Comparison of ENCODE assay signal across 11 cellular contexts in genomic region chr6:165571721-165572132, GRCh38.
DNase-seq lines count a peak whose midpoint lies in the region; ATAC-seq, FAIRE-seq and TF ChIP-seq lines count a peak whose summit lies in the region.
"Had no signal": no experiment of that assay in that cellular context is flagged by ENCODE, and none has a peak within 500 bp of the region (broad histone marks: within the 10 kb centered on the region; RNA-seq: fewer than 3 reads in every experiment).

No MANE protein-coding gene starts in this region.

- FAIRE-seq in H54 (lab: Jason Lieb, UNC) = peak; percentile 48

- H3K27ac ChIP-seq in mesodermal cell (ENCODE audit: low read depth, low read length, severe bottlenecking) (peak overlapping the region; percentile 92), substantia nigra (ENCODE audit: low read depth, low read length, poor library complexity, severe bottlenecking) (no peak overlapping the region)

- 90 to 93% methylated on average over 2 to 3 of the region's 3 CpGs for WGBS in mesodermal cell (ENCODE audit: insufficient coverage in 2 of 2), 2 experiments

- peaks cover 30% of the 10 kb centered on the region for H3K4me1 ChIP-seq in mesodermal cell (ENCODE audit: control insufficient read depth, insufficient read depth, low read length, poor library complexity, severe bottlenecking)

- no peak for TF ChIP-seq POLR2A in H54 (IDR thresholded peaks at IDR 0.05; ENCODE audit: low read depth, low read length)

- peak; percentile 84 for ATAC-seq in GM18867 (IDR thresholded peaks at IDR 0.05; ENCODE audit: unreplicated experiment)
- peak; percentile 79 for ATAC-seq in HG03469 (IDR thresholded peaks at IDR 0.05; ENCODE audit: unreplicated experiment)
- ATAC-seq: HCT116 had no signal

- H3K4me3 ChIP-seq in mesodermal cell (ENCODE audit: extremely low read depth, insufficient read depth, low read length, poor library complexity, severe bottlenecking) = no peak overlapping the region

- no peaks in the 10 kb centered on the region for H3K36me3 ChIP-seq in mesodermal cell (ENCODE audit: control insufficient read depth, insufficient read depth, low read length)

- DNase-seq in H54 (ENCODE audit: insufficient read length, low spot score) = no peak
- DNase-seq in middle frontal gyrus (ENCODE audit: extremely low spot score, low spot score) = no peak
- no peak for DNase-seq in substantia nigra (lab: John Stamatoyannopoulos, UW)
- DNase-seq in SIG-M5 treated with dmso at 0.1 percent for 504 hours (lab: John Stamatoyannopoulos, UW; ENCODE audit: unreplicated experiment) = no peak
- DNase-seq in mesenteric fat pad (ENCODE audit: low spot score) = no peak
- DNase-seq: activated T-cell treated with anti-CD3 and anti-CD28 coated beads, Interleukin-2, amount 50 U/mL, for 24 hours; NCI-H2107 had no signal

- peaks cover 5% of the 10 kb centered on the region for H3K9me3 ChIP-seq in mesodermal cell (ENCODE audit: control insufficient read depth, low read length)
